28 cellular contexts compared by ENCODE assay signal in genomic region chr16:10151718-10152117, GRCh38. TPM values are rescaled to one million over a fixed set of nuclear protein-coding genes. Genes with fewer than 3 reads are reported as not detected.
"Had no signal": no experiment of that assay in that cellular context is flagged by ENCODE, and none has a peak within 500 bp of the region (broad histone marks: within the 10 kb centered on the region; RNA-seq: fewer than 3 reads in every experiment).

No MANE protein-coding gene starts in this region.

- H3K27me3 ChIP-seq: left lung, pancreas, sigmoid colon, suprapubic skin, tibial artery, upper lobe of right lung had no signal

- FAIRE-seq: islet of Langerhans, kidney, pancreas, small intestine, urothelium cell line had no signal

- H3K27ac ChIP-seq: left lung, lower lobe of right lung, pancreas, prostate gland, sigmoid colon, spleen, suprapubic skin, thoracic aorta, tibial artery, upper lobe of right lung had no signal

- H3K36me3 ChIP-seq: left lung, lower lobe of right lung, pancreas, prostate gland, sigmoid colon, spleen, suprapubic skin, thoracic aorta, tibial artery, upper lobe of right lung had no signal

- ATAC-seq: left colon; left lung; lower lobe of right lung; naive thymus-derived CD8-positive, alpha-beta T cell; pancreas; right cardiac atrium; stimulated activated effector memory CD8-positive, alpha-beta T cell treated with anti-CD3 and anti-CD28 coated beads, Interleukin-12 subunit alpha, Interleukin-12 subunit beta, amount 100 ng/mL, for 72 hours; upper lobe of right lung had no signal

- H3K9me3 ChIP-seq: left lung, lower lobe of right lung, pancreas, prostate gland, sigmoid colon, spleen, suprapubic skin, thoracic aorta, tibial artery, upper lobe of right lung had no signal

- H3K4me3 ChIP-seq: left lung, lower lobe of right lung, pancreas, prostate gland, sigmoid colon, spleen, suprapubic skin, thoracic aorta, tibial artery, upper lobe of right lung had no signal

- H3K4me1 ChIP-seq: left lung, lower lobe of right lung, pancreas, prostate gland, sigmoid colon, spleen, suprapubic skin, upper lobe of right lung had no signal

- DNase-seq: hypothalamus; immature natural killer cell; kidney; left colon; left lung; lower lobe of right lung; mammary epithelial cell; mesenchymal stem cell; naive thymus-derived CD8-positive, alpha-beta T cell; nucleus accumbens; pancreas; posterior cingulate gyrus; retina; right cardiac atrium; sigmoid colon; small intestine; spleen; stimulated activated CD4-positive, alpha-beta T cell treated with anti-CD3 and anti-CD28 coated beads, Interleukin-4, amount 100 ng/mL, for 24 hours; stimulated activated naive CD4-positive, alpha-beta T cell; tibial artery; trophoblast cell; upper lobe of right lung had no signal

RNA-seq across cellular contexts. Expression of gene GRIN2A, which starts 30.5 kb away (rescaled TPM):
- total RNA-seq: naive thymus-derived CD8-positive, alpha-beta T cell had no signal
- polyA plus RNA-seq: immature natural killer cell; naive thymus-derived CD8-positive, alpha-beta T cell had no signal
